1 cellular context compared by ENCODE assay signal in genomic region chr2:73176881-73177644, GRCh38.
TF ChIP-seq lines count a peak whose summit lies in the region.

No MANE protein-coding gene starts in this region.

TF ChIP-seq in HepG2, 621 proteins besides CTCF, POLR2A, EP300 and RAD21 (continued from another document and continues in another):
- TF ChIP-seq CHD4 (IDR thresholded peaks at IDR 0.05; ENCODE audit: borderline replicate concordance, low read length), result no peak
- TF ChIP-seq ETV5 (CRISPR knock-in tag; IDR thresholded peaks at IDR 0.05; ENCODE audit: borderline replicate concordance), result peak; percentile 70
- peak; percentile 83; the same call in 1 of the 2 replicates for TF ChIP-seq ZHX1 (CRISPR knock-in tag; IDR thresholded peaks at IDR 0.05; ENCODE audit: low read depth)
- no peak for TF ChIP-seq CAMTA2 (CRISPR knock-in tag; IDR thresholded peaks at IDR 0.05; ENCODE audit: borderline replicate concordance)
- TF ChIP-seq NCOA1 (CRISPR knock-in tag; IDR thresholded peaks at IDR 0.05), result no peak
- peak; percentile 92 for TF ChIP-seq MAX (IDR thresholded peaks at IDR 0.05)
- peak; percentile 84 for TF ChIP-seq SALL1 (CRISPR knock-in tag; IDR thresholded peaks at IDR 0.05)
- no peak for TF ChIP-seq NFE2L2 (IDR thresholded peaks at IDR 0.05; ENCODE audit: low read length)
- no peak for TF ChIP-seq HMG20A (CRISPR knock-in tag; IDR thresholded peaks at IDR 0.05; ENCODE audit: borderline replicate concordance)
- 0 out of 2 replicates have a peak, but pooled peaks have one; percentile 68 for TF ChIP-seq ZBTB39 (CRISPR knock-in tag; IDR thresholded peaks at IDR 0.05)
- no peak for TF ChIP-seq DNMT1 (CRISPR knock-in tag; IDR thresholded peaks at IDR 0.05)
- no peak for TF ChIP-seq CSRNP2 (CRISPR knock-in tag; conservative IDR thresholded peaks at IDR 0.05; ENCODE audit: low read depth)
- no peak for TF ChIP-seq CEBPZ (IDR thresholded peaks at IDR 0.05; ENCODE audit: low read length)
- peak; percentile 84; the same call in 1 of the 2 replicates for TF ChIP-seq ZNF556 (CRISPR knock-in tag; IDR thresholded peaks at IDR 0.05; ENCODE audit: borderline replicate concordance)
- peak; percentile 40; the same call in 1 of the 2 replicates for TF ChIP-seq MZF1 (CRISPR knock-in tag; IDR thresholded peaks at IDR 0.05; ENCODE audit: borderline replicate concordance)
- no peak for TF ChIP-seq NFIC (IDR thresholded peaks at IDR 0.05; ENCODE audit: low read length)
- TF ChIP-seq TFDP1 (CRISPR knock-in tag; IDR thresholded peaks at IDR 0.05; ENCODE audit: borderline replicate concordance), result peak; percentile 92
- peak; percentile 83 for TF ChIP-seq YY1 (IDR thresholded peaks at IDR 0.05; ENCODE audit: insufficient read depth, insufficient replicate concordance, low read depth, low read length)
- TF ChIP-seq IRF9 (CRISPR knock-in tag; IDR thresholded peaks at IDR 0.05; ENCODE audit: borderline replicate concordance), result no peak; the same call in 1 of the 2 replicates
- TF ChIP-seq SIX1 (CRISPR knock-in tag; IDR thresholded peaks at IDR 0.05; ENCODE audit: borderline replicate concordance), result no peak
- peak; percentile 76; the same call in 1 of the 2 replicates for TF ChIP-seq MIER3 (CRISPR knock-in tag; IDR thresholded peaks at IDR 0.05; ENCODE audit: borderline replicate concordance)
- TF ChIP-seq MTA1 (CRISPR knock-in tag; IDR thresholded peaks at IDR 0.05; ENCODE audit: borderline replicate concordance), result peak; percentile 85; the same call in 1 of the 2 replicates
- TF ChIP-seq ZNF350 (CRISPR knock-in tag; IDR thresholded peaks at IDR 0.05; ENCODE audit: borderline replicate concordance, low read depth), result peak; percentile 83; the same call in 1 of the 2 replicates
- TF ChIP-seq MAZ (IDR thresholded peaks at IDR 0.05; ENCODE audit: borderline replicate concordance, low read depth, low read length), result peak; percentile 90
- TF ChIP-seq MAZ (CRISPR knock-in tag; IDR thresholded peaks at IDR 0.05; ENCODE audit: low read depth), result peak; percentile 96
- TF ChIP-seq THAP8 (CRISPR knock-in tag; IDR thresholded peaks at IDR 0.05; ENCODE audit: borderline replicate concordance), result 0 out of 2 replicates have a peak, but pooled peaks have one; percentile 71
- TF ChIP-seq SAP130 (CRISPR knock-in tag; IDR thresholded peaks at IDR 0.05; ENCODE audit: low read depth), result peak; percentile 75
- TF ChIP-seq MED13 (CRISPR knock-in tag; IDR thresholded peaks at IDR 0.05), result no peak
- TF ChIP-seq SNRNP70 (IDR thresholded peaks at IDR 0.05; ENCODE audit: low read depth, low read length), result no peak
- no peak; the same call in 1 of the 2 replicates for TF ChIP-seq MXD1 (CRISPR knock-in tag; IDR thresholded peaks at IDR 0.05)
- no peak for TF ChIP-seq AKAP8 (CRISPR knock-in tag; IDR thresholded peaks at IDR 0.05)
- no peak for TF ChIP-seq ZNF24 (IDR thresholded peaks at IDR 0.05)
- no peak for TF ChIP-seq TIGD3 (CRISPR knock-in tag; IDR thresholded peaks at IDR 0.05; ENCODE audit: borderline replicate concordance)
- no peak for TF ChIP-seq FOXM1 (CRISPR knock-in tag; IDR thresholded peaks at IDR 0.05)
- TF ChIP-seq YEATS4 (CRISPR knock-in tag; IDR thresholded peaks at IDR 0.05; ENCODE audit: borderline replicate concordance), result peak; percentile 69; the same call in 1 of the 2 replicates
- no peak for TF ChIP-seq ZNF646 (CRISPR knock-in tag; IDR thresholded peaks at IDR 0.05)
